8 cellular contexts compared by ENCODE assay signal in genomic region chr7:112207106-112207592, GRCh38. TPM values are rescaled to one million over a fixed set of nuclear protein-coding genes. Genes with fewer than 3 reads are reported as not detected.
DNase-seq lines count a peak whose midpoint lies in the region; ATAC-seq, FAIRE-seq and TF ChIP-seq lines count a peak whose summit lies in the region.

No MANE protein-coding gene starts in this region.

- H3K4me3 Mint-ChIP-seq in activated T-cell treated with anti-CD3 and anti-CD28 coated beads, Interleukin-2, amount 50 U/mL, for 4 hours, result peak overlapping the region; percentile 95
- H3K4me3 Mint-ChIP-seq in neural progenitor cell, result peak overlapping the region; percentile 98

- H3K9me3 ChIP-seq in Peyer's patch, result no peaks in the 10 kb centered on the region
- no peaks in the 10 kb centered on the region for H3K9me3 ChIP-seq in endothelial cell of umbilical vein (replicated peaks; ENCODE audit: control insufficient read depth, insufficient read depth, low read length)
- no peaks in the 10 kb centered on the region for H3K9me3 ChIP-seq in neural progenitor cell (ENCODE audit: low read depth)

- H3F3A ChIP-seq in neural progenitor cell (ENCODE audit: low read depth), result peaks cover 19% of the 10 kb centered on the region

- BruUV-seq in endothelial cell of umbilical vein (replicated peaks; lab: Mats Ljungman, UMichigan), result no TSS peak

- peak; percentile 21 for FAIRE-seq in endothelial cell of umbilical vein (lab: Jason Lieb, UNC)

- POLR2A ChIA-PET in endothelial cell of umbilical vein (lab: Charles Lee), result interaction anchor here (3.0 to 3.4 kb wide), 2 partner anchors 15 to 46 kb away, joined by 14 read pairs; no protein-coding TSS in a partner anchor

- H3K4me1 Mint-ChIP-seq in activated T-cell treated with anti-CD3 and anti-CD28 coated beads, Interleukin-2, amount 50 U/mL, for 4 hours (ENCODE audit: low read depth), result peaks cover 38% of the 10 kb centered on the region
- H3K4me1 Mint-ChIP-seq in neural progenitor cell, result peaks cover 29% of the 10 kb centered on the region

- TF ChIP-seq CTCF in Peyer's patch (IDR thresholded peaks at IDR 0.05), result no peak
- TF ChIP-seq CTCF in endothelial cell of umbilical vein (IDR thresholded peaks at IDR 0.05; ENCODE audit: extremely low read depth in 1 of 2, insufficient read depth in 1 of 2, low read depth in 1 of 2, low read length in 2 of 2), result no peak
- TF ChIP-seq CTCF in neural progenitor cell (IDR thresholded peaks at IDR 0.05), result no peak

- peaks cover 16% of the 10 kb centered on the region for H3K27me3 Mint-ChIP-seq in activated T-cell treated with anti-CD3 and anti-CD28 coated beads, Interleukin-2, amount 50 U/mL, for 4 hours (ENCODE audit: low read depth)
- peaks cover 4% of the 10 kb centered on the region for H3K27me3 Mint-ChIP-seq in neural progenitor cell (ENCODE audit: insufficient read depth, low read depth)

- H2AFZ ChIP-seq in endothelial cell of umbilical vein (ENCODE audit: low read depth, low read length) (peak overlapping the region; percentile 81), neural progenitor cell (replicated peaks) (peak overlapping the region; percentile 61)

- H3K9me1 ChIP-seq in endothelial cell of umbilical vein (replicated peaks; ENCODE audit: control insufficient read depth, extremely low read depth, insufficient read depth, low read length), result no peaks in the 10 kb centered on the region

- dilution Hi-C loops in endothelial cell of umbilical vein (cut with MboI; ENCODE audit: extremely low pct_ligation_motif_present, low sequenced_read_pairs), result no loop called here

- no peaks in the 10 kb centered on the region for H3K9me3 Mint-ChIP-seq in activated T-cell treated with anti-CD3 and anti-CD28 coated beads, Interleukin-2, amount 50 U/mL, for 4 hours
- H3K9me3 Mint-ChIP-seq in neural progenitor cell, result no peaks in the 10 kb centered on the region

- H3K27ac Mint-ChIP-seq in neural progenitor cell, result peak overlapping the region; percentile 88

- peaks cover 74% of the 10 kb centered on the region for H3K79me2 ChIP-seq in endothelial cell of umbilical vein (ENCODE audit: control insufficient read depth, insufficient read depth, low read length)
- peaks cover 76% of the 10 kb centered on the region for H3K79me2 ChIP-seq in neural progenitor cell (ENCODE audit: low read depth)

- peaks cover 0 to 13% (median 2%) of the 10 kb centered on the region in 4 donors for H3K4me1 ChIP-seq in Peyer's patch
- peaks cover 19% of the 10 kb centered on the region for H3K4me1 ChIP-seq in endothelial cell of umbilical vein (ENCODE audit: control insufficient read depth, extremely low read depth, insufficient read depth, low read length)
- peaks cover 15% of the 10 kb centered on the region for H3K4me1 ChIP-seq in neural progenitor cell

- TF ChIP-seq POLR2A in Peyer's patch (IDR thresholded peaks at IDR 0.05) (no peak), endothelial cell of umbilical vein (IDR thresholded peaks at IDR 0.05; ENCODE audit: low read depth, low read length) (no peak)

- no peak for DNase-seq in activated T-cell treated with anti-CD3 and anti-CD28 coated beads, Interleukin-2, amount 50 U/mL, for 4 hours
- no peak for DNase-seq in activated T-cell treated with anti-CD3 and anti-CD28 coated beads, Interleukin-2, amount 50 U/mL, for 48 hours
- DNase-seq in Peyer's patch, result no peak
- DNase-seq in endothelial cell of umbilical vein (ENCODE audit: low read depth, low spot score), result peak; percentile 35
- DNase-seq in neural progenitor cell (ENCODE audit: low spot score), result no peak

- H3K9ac ChIP-seq in endothelial cell of umbilical vein (replicated peaks; ENCODE audit: extremely low read depth, insufficient read depth, low read length) (peak overlapping the region; percentile 67), neural progenitor cell (peak overlapping the region; percentile 53)

- ATAC-seq in activated T-cell treated with anti-CD3 and anti-CD28 coated beads, Interleukin-2, amount 50 U/mL, for 4 hours, result no peak
- ATAC-seq in GM21390 (IDR thresholded peaks at IDR 0.05; ENCODE audit: unreplicated experiment) (no peak), HG03045 (IDR thresholded peaks at IDR 0.05; ENCODE audit: unreplicated experiment) (no peak), HG02870 (IDR thresholded peaks at IDR 0.05; ENCODE audit: unreplicated experiment) (no peak)

- H4K20me1 ChIP-seq in endothelial cell of umbilical vein (replicated peaks; ENCODE audit: control insufficient read depth, extremely low read depth, insufficient read depth, low read length) (peaks cover 2% of the 10 kb centered on the region), neural progenitor cell (ENCODE audit: low read depth) (peaks cover 15% of the 10 kb centered on the region)

- peak overlapping the region; percentile 76 to 95 (median 91) for H3K4me3 ChIP-seq in Peyer's patch
- peak overlapping the region; percentile 82 to 90 (median 82) for H3K4me3 ChIP-seq in endothelial cell of umbilical vein (replicated peaks in 1 of 3; ENCODE audit: insufficient read depth in 1 of 3, low read depth in 1 of 3, low read length in 3 of 3)
- H3K4me3 ChIP-seq in neural progenitor cell, result peak overlapping the region; percentile 79

- peak overlapping the region; percentile 96 for H3K4me2 ChIP-seq in endothelial cell of umbilical vein (ENCODE audit: insufficient read depth, low read length)
- peak overlapping the region; percentile 87 for H3K4me2 ChIP-seq in neural progenitor cell

- no peaks in the 10 kb centered on the region for H3K36me3 Mint-ChIP-seq in activated T-cell treated with anti-CD3 and anti-CD28 coated beads, Interleukin-2, amount 50 U/mL, for 4 hours (ENCODE audit: insufficient read depth)
- no peaks in the 10 kb centered on the region for H3K36me3 Mint-ChIP-seq in neural progenitor cell

- CTCF ChIA-PET in endothelial cell of umbilical vein (lab: Charles Lee), result interaction anchor here (0.7 to 1.3 kb wide), 5 partner anchors 11 to 203 kb away, joined by 3 to 4 read pairs (median 3); no protein-coding TSS in a partner anchor

- intact Hi-C loops in endothelial cell of umbilical vein (cut with micrococcal nuclease), result loop anchor here (2.0 to 10.0 kb wide), 5 partner anchors 185 to 372 kb away; no protein-coding TSS in a partner anchor

- no peaks in the 10 kb centered on the region for H3K36me3 ChIP-seq in Peyer's patch
- no peaks in the 10 kb centered on the region for H3K36me3 ChIP-seq in endothelial cell of umbilical vein (ENCODE audit: control insufficient read depth in 2 of 2, extremely low read depth in 1 of 2, insufficient read depth in 2 of 2, low read length in 2 of 2)
- H3K36me3 ChIP-seq in neural progenitor cell, result no peaks in the 10 kb centered on the region

- H3K27ac ChIP-seq in Peyer's patch (peak overlapping the region; percentile 78 to 84 (median 80)), endothelial cell of umbilical vein (ENCODE audit: insufficient read depth, low read depth, low read length) (peak overlapping the region; percentile 41), neural progenitor cell (no peak overlapping the region)

- H3K27me3 ChIP-seq in Peyer's patch, result no peaks in the 10 kb centered on the region
- no peaks in the 10 kb centered on the region for H3K27me3 ChIP-seq in endothelial cell of umbilical vein (ENCODE audit: control insufficient read depth in 2 of 2, insufficient read depth in 2 of 2, low read length in 2 of 2)
- H3K27me3 ChIP-seq in neural progenitor cell, result peaks cover 8% of the 10 kb centered on the region

TF ChIP-seq in endothelial cell of umbilical vein, 7 proteins besides CTCF, POLR2A, EP300 and RAD21:
- no peak for TF ChIP-seq MAX (IDR thresholded peaks at IDR 0.05; ENCODE audit: insufficient read depth, insufficient read length)
- no peak for TF ChIP-seq JUN (IDR thresholded peaks at IDR 0.05; ENCODE audit: borderline replicate concordance, insufficient read depth, insufficient read length, low read depth)
- no peak for TF ChIP-seq FOS (IDR thresholded peaks at IDR 0.05; ENCODE audit: borderline replicate concordance, insufficient read depth, low read length)
- TF ChIP-seq MYC (IDR thresholded peaks at IDR 0.05; ENCODE audit: low read depth, low read length), result no peak
- TF ChIP-seq EZH2 (IDR thresholded peaks at IDR 0.05; ENCODE audit: borderline replicate concordance, low read depth, low read length, severe bottlenecking), result no peak
- TF ChIP-seq GATA2 (IDR thresholded peaks at IDR 0.05; ENCODE audit: insufficient read depth, insufficient read length, low read depth, low read length), result no peak
- no peak for TF ChIP-seq POLR2AphosphoS5 (IDR thresholded peaks at IDR 0.05; ENCODE audit: insufficient read depth, low read depth, low read length)

RNA-seq across cellular contexts. Expression of gene ZNF277, which starts 0.7 kb away (rescaled TPM):
- 10 to 100 TPM; 11.3 to 13.9 (median 13.0) TPM for total RNA-seq in activated T-cell treated with anti-CD3 and anti-CD28 coated beads, Interleukin-2, amount 50 U/mL, for 4 hours
- total RNA-seq in Peyer's patch, result 10 to 100 TPM; 18.3 to 25.6 (median 19.5) TPM
- 19.0 and 22.6 TPM in 2 replicates for total RNA-seq in endothelial cell of umbilical vein
- polyA plus RNA-seq in endothelial cell of umbilical vein, result 4.6 and 7.8 TPM in 2 replicates
- polyA plus RNA-seq in endothelial cell of umbilical vein (2011; cell fraction: cytosol; rRNA removed), result 11.9 and 13.0 TPM in 2 replicates
- polyA plus RNA-seq in endothelial cell of umbilical vein (2011; cell fraction: nucleus; rRNA removed), result 6.8 and 7.8 TPM in 2 replicates
- 19.8 and 22.3 TPM in 2 replicates for polyA plus RNA-seq in endothelial cell of umbilical vein (2012)
- 8.4 and 11.6 TPM in 2 replicates for polyA minus RNA-seq in endothelial cell of umbilical vein
- polyA minus RNA-seq in endothelial cell of umbilical vein (2011; cell fraction: cytosol; rRNA and poly(A)+ RNA removed), result 10.2 TPM
- 15.1 and 21.9 TPM in 2 replicates for polyA minus RNA-seq in endothelial cell of umbilical vein (2011; cell fraction: nucleus; rRNA and poly(A)+ RNA removed)
- 31.9 and 55.5 TPM in 2 replicates for total RNA-seq in neural progenitor cell (ENCODE audit: low replicate concordance)

RNA-seq across cellular contexts. Expression of gene DOCK4, which starts 0.9 kb away (rescaled TPM):
- 1 to 10 TPM; 1.1 to 2.1 (median 2.1) TPM for total RNA-seq in activated T-cell treated with anti-CD3 and anti-CD28 coated beads, Interleukin-2, amount 50 U/mL, for 4 hours
- total RNA-seq in Peyer's patch, result 10 to 100 TPM in 3 of 4 donors, 1 to 10 TPM in 1; 5.1 to 52.8 (median 15.5) TPM
- total RNA-seq in endothelial cell of umbilical vein, result 164 TPM in 2 replicates
- polyA plus RNA-seq in endothelial cell of umbilical vein, result 37.5 and 47.4 TPM in 2 replicates
- polyA plus RNA-seq in endothelial cell of umbilical vein (2011; cell fraction: cytosol; rRNA removed), result 37.7 and 38.6 TPM in 2 replicates
- 168 and 178 TPM in 2 replicates for polyA plus RNA-seq in endothelial cell of umbilical vein (2011; cell fraction: nucleus; rRNA removed)
- polyA plus RNA-seq in endothelial cell of umbilical vein (2012), result 69.2 and 79.1 TPM in 2 replicates
- 246 and 289 TPM in 2 replicates for polyA minus RNA-seq in endothelial cell of umbilical vein
- 1.7 TPM for polyA minus RNA-seq in endothelial cell of umbilical vein (2011; cell fraction: cytosol; rRNA and poly(A)+ RNA removed)
- polyA minus RNA-seq in endothelial cell of umbilical vein (2011; cell fraction: nucleus; rRNA and poly(A)+ RNA removed), result 603 and 865 TPM in 2 replicates
- total RNA-seq in neural progenitor cell (ENCODE audit: low replicate concordance), result 9.6 and 11.4 TPM in 2 replicates
